Comparison of ENCODE assay signal across 1 cellular context in the genomic region with DNA sequence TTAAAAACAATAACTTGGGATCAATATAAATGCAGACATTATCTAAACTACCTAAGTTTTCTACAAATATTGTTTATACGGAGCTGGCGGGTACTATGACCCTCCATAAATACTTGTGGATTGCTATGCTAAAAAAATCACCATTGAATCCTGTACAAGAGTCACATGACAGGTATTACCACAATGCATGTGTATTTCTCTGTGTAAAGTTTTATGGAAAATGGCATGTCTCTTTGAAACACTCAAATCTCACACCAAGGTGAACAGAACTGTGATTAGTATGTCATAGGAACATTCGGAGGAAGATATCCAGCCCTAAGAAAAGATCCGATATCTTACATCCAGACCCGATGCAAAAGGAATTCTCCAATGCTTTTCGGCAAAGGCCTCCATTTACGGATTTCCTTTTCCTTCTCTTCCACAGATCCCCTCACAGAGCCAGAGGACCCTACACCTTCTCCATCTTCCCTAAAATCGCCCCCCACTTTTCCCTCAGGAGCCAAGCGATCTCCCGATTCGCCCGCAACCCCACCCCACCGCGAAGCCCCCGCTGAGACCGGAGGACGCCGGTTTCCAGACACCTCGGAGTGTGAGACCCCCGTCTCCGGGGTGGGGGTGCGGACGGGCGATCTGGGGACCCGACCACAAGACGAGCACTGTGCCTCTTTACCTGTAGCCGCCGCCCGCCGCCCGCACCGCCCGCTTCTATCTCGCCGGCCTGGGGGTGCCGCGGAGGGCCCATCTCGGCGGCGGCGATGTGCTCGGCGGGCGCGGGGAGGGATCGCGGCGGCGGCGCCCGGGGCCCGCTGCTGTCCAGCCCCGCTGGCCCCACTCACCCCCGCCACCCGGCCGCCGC.
TF ChIP-seq lines count a peak whose summit lies in the region.

No MANE protein-coding gene starts in this region.

TF ChIP-seq in GM23338, 12 proteins besides CTCF, POLR2A, EP300 and RAD21 (continued from another document):
- TF ChIP-seq, protein P1, sequence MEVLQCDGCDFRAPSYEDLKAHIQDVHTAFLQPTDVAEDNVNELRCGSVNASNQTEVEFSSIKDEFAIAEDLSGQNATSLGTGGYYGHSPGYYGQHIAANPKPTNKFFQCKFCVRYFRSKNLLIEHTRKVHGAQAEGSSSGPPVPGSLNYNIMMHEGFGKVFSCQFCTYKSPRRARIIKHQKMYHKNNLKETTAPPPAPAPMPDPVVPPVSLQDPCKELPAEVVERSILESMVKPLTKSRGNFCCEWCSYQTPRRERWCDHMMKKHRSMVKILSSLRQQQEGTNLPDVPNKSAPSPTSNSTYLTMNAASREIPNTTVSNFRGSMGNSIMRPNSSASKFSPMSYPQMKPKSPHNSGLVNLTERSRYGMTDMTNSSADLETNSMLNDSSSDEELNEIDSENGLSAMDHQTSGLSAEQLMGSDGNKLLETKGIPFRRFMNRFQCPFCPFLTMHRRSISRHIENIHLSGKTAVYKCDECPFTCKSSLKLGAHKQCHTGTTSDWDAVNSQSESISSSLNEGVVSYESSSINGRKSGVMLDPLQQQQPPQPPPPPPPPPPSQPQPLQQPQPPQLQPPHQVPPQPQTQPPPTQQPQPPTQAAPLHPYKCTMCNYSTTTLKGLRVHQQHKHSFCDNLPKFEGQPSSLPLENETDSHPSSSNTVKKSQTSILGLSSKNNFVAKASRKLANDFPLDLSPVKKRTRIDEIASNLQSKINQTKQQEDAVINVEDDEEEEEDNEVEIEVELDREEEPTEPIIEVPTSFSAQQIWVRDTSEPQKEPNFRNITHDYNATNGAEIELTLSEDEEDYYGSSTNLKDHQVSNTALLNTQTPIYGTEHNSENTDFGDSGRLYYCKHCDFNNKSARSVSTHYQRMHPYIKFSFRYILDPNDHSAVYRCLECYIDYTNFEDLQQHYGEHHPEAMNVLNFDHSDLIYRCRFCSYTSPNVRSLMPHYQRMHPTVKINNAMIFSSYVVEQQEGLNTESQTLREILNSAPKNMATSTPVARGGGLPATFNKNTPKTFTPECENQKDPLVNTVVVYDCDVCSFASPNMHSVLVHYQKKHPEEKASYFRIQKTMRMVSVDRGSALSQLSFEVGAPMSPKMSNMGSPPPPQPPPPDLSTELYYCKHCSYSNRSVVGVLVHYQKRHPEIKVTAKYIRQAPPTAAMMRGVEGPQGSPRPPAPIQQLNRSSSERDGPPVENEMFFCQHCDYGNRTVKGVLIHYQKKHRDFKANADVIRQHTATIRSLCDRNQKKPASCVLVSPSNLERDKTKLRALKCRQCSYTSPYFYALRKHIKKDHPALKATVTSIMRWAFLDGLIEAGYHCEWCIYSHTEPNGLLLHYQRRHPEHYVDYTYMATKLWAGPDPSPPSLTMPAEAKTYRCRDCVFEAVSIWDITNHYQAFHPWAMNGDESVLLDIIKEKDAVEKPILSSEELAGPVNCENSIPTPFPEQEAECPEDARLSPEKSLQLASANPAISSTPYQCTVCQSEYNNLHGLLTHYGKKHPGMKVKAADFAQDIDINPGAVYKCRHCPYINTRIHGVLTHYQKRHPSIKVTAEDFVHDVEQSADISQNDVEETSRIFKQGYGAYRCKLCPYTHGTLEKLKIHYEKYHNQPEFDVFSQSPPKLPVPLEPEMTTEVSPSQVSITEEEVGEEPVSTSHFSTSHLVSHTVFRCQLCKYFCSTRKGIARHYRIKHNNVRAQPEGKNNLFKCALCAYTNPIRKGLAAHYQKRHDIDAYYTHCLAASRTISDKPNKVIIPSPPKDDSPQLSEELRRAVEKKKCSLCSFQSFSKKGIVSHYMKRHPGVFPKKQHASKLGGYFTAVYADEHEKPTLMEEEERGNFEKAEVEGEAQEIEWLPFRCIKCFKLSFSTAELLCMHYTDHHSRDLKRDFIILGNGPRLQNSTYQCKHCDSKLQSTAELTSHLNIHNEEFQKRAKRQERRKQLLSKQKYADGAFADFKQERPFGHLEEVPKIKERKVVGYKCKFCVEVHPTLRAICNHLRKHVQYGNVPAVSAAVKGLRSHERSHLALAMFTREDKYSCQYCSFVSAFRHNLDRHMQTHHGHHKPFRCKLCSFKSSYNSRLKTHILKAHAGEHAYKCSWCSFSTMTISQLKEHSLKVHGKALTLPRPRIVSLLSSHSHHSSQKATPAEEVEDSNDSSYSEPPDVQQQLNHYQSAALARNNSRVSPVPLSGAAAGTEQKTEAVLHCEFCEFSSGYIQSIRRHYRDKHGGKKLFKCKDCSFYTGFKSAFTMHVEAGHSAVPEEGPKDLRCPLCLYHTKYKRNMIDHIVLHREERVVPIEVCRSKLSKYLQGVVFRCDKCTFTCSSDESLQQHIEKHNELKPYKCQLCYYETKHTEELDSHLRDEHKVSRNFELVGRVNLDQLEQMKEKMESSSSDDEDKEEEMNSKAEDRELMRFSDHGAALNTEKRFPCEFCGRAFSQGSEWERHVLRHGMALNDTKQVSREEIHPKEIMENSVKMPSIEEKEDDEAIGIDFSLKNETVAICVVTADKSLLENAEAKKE (CRISPR knock-in tag; IDR thresholded peaks at IDR 0.05) = no peak
TF ChIP-seq in GM23338: peak in this region for 0.
